ENCODE assay signal across 9 cellular contexts in the genomic region with DNA sequence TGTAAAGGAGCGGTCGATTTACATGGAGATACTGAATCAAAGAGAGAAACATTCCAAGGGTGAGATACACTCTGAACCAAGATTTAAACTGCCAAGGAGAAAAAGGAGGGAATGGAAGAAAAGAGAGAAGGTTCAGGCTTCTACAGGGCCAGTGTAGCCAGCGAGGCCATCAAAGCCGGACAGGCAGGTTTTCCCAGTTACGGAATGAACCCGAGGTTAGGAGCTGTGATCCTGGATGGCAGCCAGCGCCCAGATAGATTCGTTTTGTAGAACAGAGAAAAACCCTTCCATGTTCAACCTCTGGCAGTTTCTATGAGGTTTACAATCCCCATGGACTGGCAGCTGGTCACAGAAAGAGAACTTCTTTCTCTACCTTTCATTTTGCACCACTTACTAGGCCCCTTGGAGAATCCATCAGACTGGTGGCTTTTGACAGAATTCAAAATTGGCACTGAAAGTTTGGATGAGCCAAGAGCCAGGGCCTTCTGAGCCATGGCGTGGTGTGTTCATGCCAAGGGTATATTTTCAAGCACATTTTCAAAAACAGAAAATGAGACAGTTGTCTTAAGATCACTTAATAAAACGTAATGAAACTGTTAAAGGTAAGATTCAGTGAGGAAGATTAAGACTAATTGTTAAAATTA.
DNase-seq lines count a peak whose midpoint lies in the region; ATAC-seq and TF ChIP-seq lines count a peak whose summit lies in the region.
"Had no signal": no experiment of that assay in that cellular context is flagged by ENCODE, and none has a peak within 500 bp of the region (broad histone marks: within the 10 kb centered on the region; RNA-seq: fewer than 3 reads in every experiment).

No MANE protein-coding gene starts in this region.

- H3K27me3 Mint-ChIP-seq in activated T-cell treated with anti-CD3 and anti-CD28 coated beads, Interleukin-2, amount 50 U/mL, for 72 hours (ENCODE audit: low read depth) = no peaks in the 10 kb centered on the region
- peaks cover 6% of the 10 kb centered on the region for H3K27me3 Mint-ChIP-seq in type B pancreatic cell

- in situ Hi-C loops in Panc1 (cut with HindIII; ENCODE audit: low pct_unique_long_range_greater_than_20kb, low sequenced_read_pairs) = no loop called here

- peaks cover 8% of the 10 kb centered on the region; the same call in 1 of the 2 replicates for H3K36me3 ChIP-seq in Panc1 (ENCODE audit: control insufficient read depth, insufficient read depth, low read length)

- H3K4me1 ChIP-seq in Panc1 (ENCODE audit: control insufficient read depth, insufficient read depth, low read length) = peaks cover 19% of the 10 kb centered on the region

- intact Hi-C loops in Panc1 (cut with micrococcal nuclease; ENCODE audit: unreplicated experiment) = no loop called here

- peak overlapping the region; percentile 64 for H3K27ac Mint-ChIP-seq in activated T-cell treated with anti-CD3 and anti-CD28 coated beads, Interleukin-2, amount 50 U/mL, for 72 hours
- H3K27ac Mint-ChIP-seq in type B pancreatic cell = peak overlapping the region; percentile 11

- no peak for TF ChIP-seq CTCF in Panc1 (IDR thresholded peaks at IDR 0.05)
- no peak for TF ChIP-seq CTCF in type B pancreatic cell (conservative IDR thresholded peaks at IDR 0.05)

- no peaks in the 10 kb centered on the region for H3K9me3 Mint-ChIP-seq in activated T-cell treated with anti-CD3 and anti-CD28 coated beads, Interleukin-2, amount 50 U/mL, for 72 hours
- no peaks in the 10 kb centered on the region for H3K9me3 Mint-ChIP-seq in type B pancreatic cell

- ATAC-seq in activated T-cell treated with anti-CD3 and anti-CD28 coated beads, Interleukin-2, amount 50 U/mL, for 72 hours (replicated peaks in 1 of 2) = no peak
- ATAC-seq in Panc1 (no peak), left lobe of liver (peak; percentile 94)

- H3K36me3 Mint-ChIP-seq in activated T-cell treated with anti-CD3 and anti-CD28 coated beads, Interleukin-2, amount 50 U/mL, for 72 hours (ENCODE audit: insufficient read depth in 2 of 2) = peaks cover 8 to 33% of the 10 kb centered on the region in 2 donors
- peaks cover 14% of the 10 kb centered on the region for H3K36me3 Mint-ChIP-seq in type B pancreatic cell

- H3K9me3 ChIP-seq in Panc1 (ENCODE audit: control insufficient read depth, insufficient read depth, low read depth, low read length) = no peaks in the 10 kb centered on the region

- POLR2A ChIA-PET in Panc1 (lab: Charles Lee) = no interaction called here

- no peaks in the 10 kb centered on the region for H3K27me3 ChIP-seq in Panc1 (ENCODE audit: control insufficient read depth, insufficient read depth, low read length)

- DNase-seq in activated T-cell treated with anti-CD3 and anti-CD28 coated beads, Interleukin-2, amount 50 U/mL, for 72 hours = no peak
- DNase-seq in activated T-cell treated with anti-CD3 and anti-CD28 coated beads for 4 hours = no peak
- DNase-seq in Panc1 (ENCODE audit: low read depth, low spot score) = no peak
- peak; percentile 74 for DNase-seq in left lobe of liver (ENCODE audit: low spot score)
- DNase-seq in type B pancreatic cell (ENCODE audit: extremely low spot score, unreplicated experiment) = no peak
- no peak for DNase-seq in middle frontal gyrus (ENCODE audit: extremely low spot score, low spot score)
- no peak for DNase-seq in HUDEP-2 (lab: John Stamatoyannopoulos, UW; ENCODE audit: unreplicated experiment in 76 of 76)
- no peak for DNase-seq in COR-L47 (lab: John Stamatoyannopoulos, UW)
- DNase-seq: MM.1S had no signal

- peaks cover 48% of the 10 kb centered on the region for H3K4me1 Mint-ChIP-seq in activated T-cell treated with anti-CD3 and anti-CD28 coated beads, Interleukin-2, amount 50 U/mL, for 72 hours (ENCODE audit: low read depth)
- peaks cover 15% of the 10 kb centered on the region for H3K4me1 Mint-ChIP-seq in type B pancreatic cell (ENCODE audit: unreplicated experiment)

- CTCF ChIA-PET in Panc1 (lab: Charles Lee) = no interaction called here

- H3K4me3 ChIP-seq in Panc1 (ENCODE audit: low read depth in 2 of 2, low read length in 2 of 2) = no peak overlapping the region

- peak overlapping the region; percentile 17; the same call in 1 of the 2 replicates for H3K27ac ChIP-seq in Panc1 (ENCODE audit: low read length)

- H3K4me3 Mint-ChIP-seq in activated T-cell treated with anti-CD3 and anti-CD28 coated beads, Interleukin-2, amount 50 U/mL, for 72 hours = peak overlapping the region in 1 of 2 donors; percentile 45
- peak overlapping the region; percentile 51 for H3K4me3 Mint-ChIP-seq in type B pancreatic cell

- BruUV-seq in Panc1 (replicated peaks; lab: Mats Ljungman, UMichigan) = no TSS peak
